Comparison of ENCODE assay signal across 21 cellular contexts in the genomic region with DNA sequence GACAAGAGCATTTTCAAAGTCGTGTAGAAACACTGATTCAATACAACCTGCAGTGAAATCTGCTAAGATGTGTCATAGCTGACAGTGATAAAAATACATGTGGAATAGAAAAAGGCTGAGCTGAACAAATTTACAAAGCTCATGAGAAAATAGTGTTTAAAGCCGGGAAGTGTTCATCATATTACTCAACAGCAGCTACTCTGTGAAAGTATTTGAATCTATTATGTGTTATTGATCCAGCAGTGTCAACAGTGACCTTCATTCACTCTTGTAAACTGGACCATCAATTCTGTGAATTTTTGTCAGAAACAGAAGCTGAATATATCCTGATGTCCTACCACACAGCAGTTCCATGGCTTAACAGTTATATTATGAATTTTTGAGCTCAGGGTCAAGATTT. TPM values are rescaled to one million over a fixed set of nuclear protein-coding genes. Genes with fewer than 3 reads are reported as not detected.
DNase-seq lines count a peak whose midpoint lies in the region; ATAC-seq, FAIRE-seq and TF ChIP-seq lines count a peak whose summit lies in the region.
"Had no signal": no experiment of that assay in that cellular context is flagged by ENCODE, and none has a peak within 500 bp of the region (broad histone marks: within the 10 kb centered on the region; RNA-seq: fewer than 3 reads in every experiment).

No MANE protein-coding gene starts in this region.

- no peaks in the 10 kb centered on the region for H3K9me3 ChIP-seq in HepG2 (ENCODE audit: low read length)
- H3K9me3 ChIP-seq in neural cell (ENCODE audit: low read length), result no peaks in the 10 kb centered on the region
- H3K9me3 ChIP-seq in spleen, result no peaks in the 10 kb centered on the region
- H3K9me3 ChIP-seq: HAP-1 had no signal

- H3K4me2 ChIP-seq in HepG2 (ENCODE audit: low read depth, low read length) (peak overlapping the region; percentile 36; the same call in 1 of the 2 replicates), neural cell (ENCODE audit: low read length) (peak overlapping the region; percentile 40)

- no peak for TF ChIP-seq CTCF in HepG2 (CRISPR knock-in tag; IDR thresholded peaks at IDR 0.05)
- TF ChIP-seq CTCF in neural cell (IDR thresholded peaks at IDR 0.05; ENCODE audit: poor library complexity, severe bottlenecking), result no peak
- no peak for TF ChIP-seq CTCF in brain microvascular endothelial cell (IDR thresholded peaks at IDR 0.05; ENCODE audit: low read depth, low read length, missing control alignments)
- no peak for TF ChIP-seq CTCF in spleen (IDR thresholded peaks at IDR 0.05 in 8 of 11, conservative IDR thresholded peaks at IDR 0.05 in 3 of 11)

- H3K9me2 ChIP-seq in neural cell (ENCODE audit: insufficient read depth, low read length), result no peaks in the 10 kb centered on the region

- peak; percentile 90 for ATAC-seq in HepG2
- no peak for ATAC-seq in GM18858 (IDR thresholded peaks at IDR 0.05; ENCODE audit: unreplicated experiment)

- BruUV-seq in HepG2 (replicated peaks; lab: Mats Ljungman, UMichigan), result TSS peak; percentile 90

- CTCF ChIA-PET in HepG2 (lab: Yijun Ruan, JAX; ENCODE audit: low intra/inter-chr PET ratio, low total read pairs), result no interaction called here

- TF ChIP-seq POLR2A in HepG2 (IDR thresholded peaks at IDR 0.05; ENCODE audit: insufficient read depth in 1 of 2, low read depth in 2 of 2, low read length in 2 of 2) (no peak), spleen (IDR thresholded peaks at IDR 0.05) (no peak)

- peaks cover 12% of the 10 kb centered on the region for H3K4me1 ChIP-seq in HepG2 (ENCODE audit: insufficient read depth, low read length)
- no peaks in the 10 kb centered on the region for H3K4me1 ChIP-seq in spleen
- H3K4me1 ChIP-seq: HAP-1 had no signal

- no peak for TF ChIP-seq RAD21 in HepG2 (CRISPR knock-in tag; IDR thresholded peaks at IDR 0.05)
- no peak for TF ChIP-seq RAD21 in neural cell (conservative IDR thresholded peaks at IDR 0.05)

- POLR2A ChIA-PET in HepG2 (lab: Yijun Ruan, JAX), result interaction anchor here (0.9 to 1.6 kb wide), 6 partner anchors 11 to 72 kb away, joined by 3 to 9 read pairs (median 4); partner anchors contain the start of genes MAT1A and PRXL2A

- H2AFZ ChIP-seq in HepG2 (ENCODE audit: low read length) (no peak overlapping the region), neural cell (ENCODE audit: low read depth, low read length) (no peak overlapping the region)

- peaks cover 2% of the 10 kb centered on the region for H3F3A ChIP-seq in neural cell (ENCODE audit: insufficient read depth, low read length, poor library complexity, severe bottlenecking)

- H4K20me1 ChIP-seq in HepG2 (ENCODE audit: insufficient read depth, low read length) (no peaks in the 10 kb centered on the region), neural cell (ENCODE audit: insufficient read depth) (no peaks in the 10 kb centered on the region)

- no peaks in the 10 kb centered on the region for H3K79me2 ChIP-seq in HepG2 (ENCODE audit: insufficient read depth, low read length)
- H3K79me2 ChIP-seq in neural cell (replicated peaks; ENCODE audit: insufficient read depth, low read length), result no peaks in the 10 kb centered on the region

- H3K9ac ChIP-seq in HepG2 (ENCODE audit: insufficient read depth, low read depth, low read length), result peak overlapping the region; percentile 19; the same call in 1 of the 2 replicates
- H3K9ac ChIP-seq in neural cell (ENCODE audit: low read length), result no peak overlapping the region

- no peaks in the 10 kb centered on the region for H3K27me3 ChIP-seq in HepG2 (ENCODE audit: control insufficient read depth in 1 of 2, insufficient read depth in 2 of 2, low read length in 2 of 2)
- H3K27me3 ChIP-seq in neural cell (ENCODE audit: insufficient read depth, low read depth, low read length), result no peaks in the 10 kb centered on the region
- H3K27me3 ChIP-seq in brain microvascular endothelial cell (replicated peaks), result no peaks in the 10 kb centered on the region
- no peaks in the 10 kb centered on the region for H3K27me3 ChIP-seq in spleen (replicated peaks in 1 of 7)

- no peaks in the 10 kb centered on the region for H3K36me3 ChIP-seq in HepG2 (replicated peaks in 1 of 2; ENCODE audit: control insufficient read depth in 1 of 2, insufficient read depth in 2 of 2, low read length in 2 of 2)
- H3K36me3 ChIP-seq in neural cell (ENCODE audit: insufficient read depth, low read length), result no peaks in the 10 kb centered on the region
- no peaks in the 10 kb centered on the region for H3K36me3 ChIP-seq in brain microvascular endothelial cell (replicated peaks)
- H3K36me3 ChIP-seq in spleen, result no peaks in the 10 kb centered on the region
- H3K36me3 ChIP-seq: HAP-1 had no signal

- H3K27ac ChIP-seq in HepG2 (ENCODE audit: extremely low read length, insufficient read depth, low read length), result no peak overlapping the region
- peak overlapping the region; percentile 58 for H3K27ac ChIP-seq in neural cell (ENCODE audit: low read length)
- H3K27ac ChIP-seq in brain microvascular endothelial cell, result no peak overlapping the region
- H3K27ac ChIP-seq in spleen, result no peak overlapping the region

- intact Hi-C loops in HepG2 (cut with micrococcal nuclease; ENCODE audit: unreplicated experiment), result no loop called here
- intact Hi-C loops in spleen (cut with DNase I; ENCODE audit: low total_unique reads), result no loop called here

- TF ChIP-seq EP300 in HepG2 (IDR thresholded peaks at IDR 0.05; ENCODE audit: low read depth in 2 of 2, low read length in 2 of 2) (no peak), HepG2 (CRISPR knock-in tag; IDR thresholded peaks at IDR 0.05; ENCODE audit: borderline replicate concordance) (no peak), neural cell (conservative IDR thresholded peaks at IDR 0.05; ENCODE audit: poor library complexity, severe bottlenecking) (peak; percentile 66)

- 0% methylated on average over 2 of the region's 2 CpGs for WGBS in HepG2 (ENCODE audit: low lambda C conversion rate)
- 69 to 88% (median 78%) methylated on average over 2 of the region's 2 CpGs for WGBS in spleen, 5 donors

- FAIRE-seq in HepG2 (lab: Jason Lieb, UNC), result no peak
- FAIRE-seq: G401.6, GM12892, GM19239, H54 had no signal

- peak; percentile 34 for DNase-seq in HuH-7.5 (ENCODE audit: low spot score)
- DNase-seq in HepG2 (ENCODE audit: low spot score), result peak; percentile 13
- no peak for DNase-seq in brain microvascular endothelial cell
- DNase-seq in spleen, result no peak
- DNase-seq: C1 segment of cervical spinal cord; CD4-positive, alpha-beta memory T cell; COR-L47; DMS153; DND-41; GOT3; HFFc6 had no signal

- in situ Hi-C loops in HepG2 (cut with HindIII; ENCODE audit: extremely low pct_ligation_motif_present, low pct_unique_long_range_greater_than_20kb) (no loop called here), brain microvascular endothelial cell (cut with HindIII; ENCODE audit: low pct_ligation_motif_present, low sequenced_read_pairs) (no loop called here)

- H3K4me3 ChIP-seq in HepG2 (replicated peaks in 1 of 3; ENCODE audit: insufficient read depth in 1 of 3, low read depth in 2 of 3, low read length in 3 of 3) (no peak overlapping the region), neural cell (ENCODE audit: low read length) (peak overlapping the region; percentile 46), brain microvascular endothelial cell (ENCODE audit: low read depth, low read length) (no peak overlapping the region), spleen (no peak overlapping the region)
- H3K4me3 ChIP-seq: HAP-1 had no signal

RNA-seq across cellular contexts. Expression of gene DYDC1, which starts 11.6 kb away (rescaled TPM):
- not detected in 2 replicates for total RNA-seq in HepG2 (2016; rRNA removed; fragmentation: Illumina TruSeq; extraction: Trizol)
- not detected in 2 replicates for total RNA-seq in HepG2 (2016; cell fraction: cytosol; rRNA removed; fragmentation: Illumina TruSeq; extraction: Trizol; ENCODE audit: low read depth)
- total RNA-seq in HepG2 (2016; cell fraction: insoluble cytoplasmic fraction; rRNA removed; fragmentation: Illumina TruSeq; extraction: Trizol), result not detected in 2 replicates
- not detected in 2 replicates for total RNA-seq in HepG2 (2016; cell fraction: membrane; rRNA removed; fragmentation: Illumina TruSeq; extraction: Trizol)
- total RNA-seq in HepG2 (2016; cell fraction: nucleus; rRNA removed; fragmentation: Illumina TruSeq; extraction: Trizol), result not detected in 2 replicates
- not detected in 2 replicates for polyA plus RNA-seq in HepG2 (2011; rRNA removed)
- not detected in 2 replicates for polyA plus RNA-seq in HepG2 (2011; cell fraction: cytosol; rRNA removed)
- polyA plus RNA-seq in HepG2 (2011; cell fraction: nucleus; rRNA removed), result not detected in 2 replicates
- polyA plus RNA-seq in HepG2 (2012), result not detected in 2 replicates
- polyA plus RNA-seq in HepG2 (2016; cell fraction: cytosol; fragmentation: Illumina TruSeq; extraction: Trizol; ENCODE audit: low read depth), result not detected in 2 replicates
- not detected in 2 replicates for polyA plus RNA-seq in HepG2 (2016; cell fraction: insoluble cytoplasmic fraction; fragmentation: Illumina TruSeq; extraction: Trizol; ENCODE audit: low read depth)
- not detected in 2 replicates for polyA plus RNA-seq in HepG2 (2016; cell fraction: membrane; fragmentation: Illumina TruSeq; extraction: Trizol; ENCODE audit: low read depth)
- not detected in 2 replicates for polyA plus RNA-seq in HepG2 (2016; cell fraction: nucleus; fragmentation: Illumina TruSeq; extraction: Trizol; ENCODE audit: insufficient read depth, low read depth)
- not detected in 2 replicates for polyA minus RNA-seq in HepG2 (2011; rRNA and poly(A)+ RNA removed; ENCODE audit: low replicate concordance)
- polyA minus RNA-seq in HepG2 (2011; cell fraction: cytosol; rRNA and poly(A)+ RNA removed), result not detected in 2 replicates
- not detected in 2 replicates for polyA minus RNA-seq in HepG2 (2011; cell fraction: nucleus; rRNA and poly(A)+ RNA removed)
- polyA plus RNA-seq in neural cell, result not detected in 2 replicates
- not detected in 2 replicates for polyA minus RNA-seq in neural cell
- total RNA-seq in spleen, result not detected
- polyA plus RNA-seq in spleen, result not detected
- total RNA-seq: A172; A673; CD4-positive, alpha-beta memory T cell; HFFc6 had no signal
- polyA plus RNA-seq: BJ; CD4-positive, alpha-beta memory T cell had no signal

RNA-seq across cellular contexts. Expression of gene DYDC2, which starts 11.7 kb away (rescaled TPM):
- 2.3 and 4.2 TPM in 2 replicates for total RNA-seq in HepG2 (2016; rRNA removed; fragmentation: Illumina TruSeq; extraction: Trizol)
- total RNA-seq in HepG2 (2016; cell fraction: cytosol; rRNA removed; fragmentation: Illumina TruSeq; extraction: Trizol; ENCODE audit: low read depth), result 2.6 and 2.8 TPM in 2 replicates
- total RNA-seq in HepG2 (2016; cell fraction: insoluble cytoplasmic fraction; rRNA removed; fragmentation: Illumina TruSeq; extraction: Trizol), result 2.9 and 3.6 TPM in 2 replicates
- 6.5 and 7.7 TPM in 2 replicates for total RNA-seq in HepG2 (2016; cell fraction: membrane; rRNA removed; fragmentation: Illumina TruSeq; extraction: Trizol)
- 1.3 TPM in 2 replicates for total RNA-seq in HepG2 (2016; cell fraction: nucleus; rRNA removed; fragmentation: Illumina TruSeq; extraction: Trizol)
- polyA plus RNA-seq in HepG2 (2011; rRNA removed), result 0.98 and 2.3 TPM in 2 replicates
- 0.59 and 1.8 TPM in 2 replicates for polyA plus RNA-seq in HepG2 (2011; cell fraction: cytosol; rRNA removed)
- polyA plus RNA-seq in HepG2 (2011; cell fraction: nucleus; rRNA removed), result 0.27 and 1.1 TPM in 2 replicates
- polyA plus RNA-seq in HepG2 (2012), result 4.0 and 6.8 TPM in 2 replicates
- polyA plus RNA-seq in HepG2 (2016; cell fraction: cytosol; fragmentation: Illumina TruSeq; extraction: Trizol; ENCODE audit: low read depth), result 3.9 and 4.9 TPM in 2 replicates
- 3.9 and 4.6 TPM in 2 replicates for polyA plus RNA-seq in HepG2 (2016; cell fraction: insoluble cytoplasmic fraction; fragmentation: Illumina TruSeq; extraction: Trizol; ENCODE audit: low read depth)
- polyA plus RNA-seq in HepG2 (2016; cell fraction: membrane; fragmentation: Illumina TruSeq; extraction: Trizol; ENCODE audit: low read depth), result 6.4 and 7.3 TPM in 2 replicates
- polyA plus RNA-seq in HepG2 (2016; cell fraction: nucleus; fragmentation: Illumina TruSeq; extraction: Trizol; ENCODE audit: insufficient read depth, low read depth), result 3.3 and 6.0 TPM in 2 replicates
- 0.32 TPM in 1 of 2 replicates, not detected in the other for polyA minus RNA-seq in HepG2 (2011; rRNA and poly(A)+ RNA removed; ENCODE audit: low replicate concordance)
- polyA minus RNA-seq in HepG2 (2011; cell fraction: cytosol; rRNA and poly(A)+ RNA removed), result 0.53 and 1.3 TPM in 2 replicates
- 0.62 TPM in 1 of 2 replicates, not detected in the other for polyA minus RNA-seq in HepG2 (2011; cell fraction: nucleus; rRNA and poly(A)+ RNA removed)
- 2.4 and 17.0 TPM in 2 replicates for polyA plus RNA-seq in neural cell
- polyA minus RNA-seq in neural cell, result 1.2 and 2.5 TPM in 2 replicates
- total RNA-seq in spleen, result not detected
- polyA plus RNA-seq in spleen, result not detected
- total RNA-seq: A673; CD4-positive, alpha-beta memory T cell; HFFc6 had no signal
- polyA plus RNA-seq: BJ; CD4-positive, alpha-beta memory T cell had no signal

RNA-seq across cellular contexts. Expression of gene MAT1A, which starts 55.5 kb away (rescaled TPM):
- total RNA-seq in HepG2 (2016; rRNA removed; fragmentation: Illumina TruSeq; extraction: Trizol) (76.9 and 101 TPM in 2 replicates), spleen (under 1 TPM in 1 of 7 donors, not detected in 6; 0.76 TPM)
- total RNA-seq in HepG2 (2016; cell fraction: cytosol; rRNA removed; fragmentation: Illumina TruSeq; extraction: Trizol; ENCODE audit: low read depth), result 8.2 and 9.7 TPM in 2 replicates
- total RNA-seq in HepG2 (2016; cell fraction: insoluble cytoplasmic fraction; rRNA removed; fragmentation: Illumina TruSeq; extraction: Trizol), result 77.4 and 101 TPM in 2 replicates
- total RNA-seq in HepG2 (2016; cell fraction: membrane; rRNA removed; fragmentation: Illumina TruSeq; extraction: Trizol), result 35.3 and 36.5 TPM in 2 replicates
- total RNA-seq in HepG2 (2016; cell fraction: nucleus; rRNA removed; fragmentation: Illumina TruSeq; extraction: Trizol), result 51.9 and 57.9 TPM in 2 replicates
- polyA plus RNA-seq in HepG2 (2011; rRNA removed) (57.1 and 71.8 TPM in 2 replicates), neural cell (not detected in 2 replicates), spleen (under 1 TPM in 1 of 3 donors, not detected in 2; 0.05 TPM)
- polyA plus RNA-seq in HepG2 (2011; cell fraction: cytosol; rRNA removed), result 67.8 and 68.7 TPM in 2 replicates
- polyA plus RNA-seq in HepG2 (2011; cell fraction: nucleus; rRNA removed), result 86.2 and 106 TPM in 2 replicates
- polyA plus RNA-seq in HepG2 (2012), result 51.2 and 64.8 TPM in 2 replicates
- 7.9 and 9.8 TPM in 2 replicates for polyA plus RNA-seq in HepG2 (2016; cell fraction: cytosol; fragmentation: Illumina TruSeq; extraction: Trizol; ENCODE audit: low read depth)
- 98.3 and 108 TPM in 2 replicates for polyA plus RNA-seq in HepG2 (2016; cell fraction: insoluble cytoplasmic fraction; fragmentation: Illumina TruSeq; extraction: Trizol; ENCODE audit: low read depth)
- polyA plus RNA-seq in HepG2 (2016; cell fraction: membrane; fragmentation: Illumina TruSeq; extraction: Trizol; ENCODE audit: low read depth), result 26.5 and 26.9 TPM in 2 replicates
- 93.4 and 100 TPM in 2 replicates for polyA plus RNA-seq in HepG2 (2016; cell fraction: nucleus; fragmentation: Illumina TruSeq; extraction: Trizol; ENCODE audit: insufficient read depth, low read depth)
- 0.07 and 103 TPM in 2 replicates for polyA minus RNA-seq in HepG2 (2011; rRNA and poly(A)+ RNA removed; ENCODE audit: low replicate concordance)
- 28.5 and 32.8 TPM in 2 replicates for polyA minus RNA-seq in HepG2 (2011; cell fraction: cytosol; rRNA and poly(A)+ RNA removed)
- 23.2 and 35.9 TPM in 2 replicates for polyA minus RNA-seq in HepG2 (2011; cell fraction: nucleus; rRNA and poly(A)+ RNA removed)
- polyA minus RNA-seq in neural cell, result not detected in 2 replicates
- total RNA-seq: A673; CD4-positive, alpha-beta memory T cell; HFFc6 had no signal
- polyA plus RNA-seq: BJ; CD4-positive, alpha-beta memory T cell had no signal

Comparison
In these comparisons a context has a peak if more than half of its experiments do, and no peak if none do; other contexts are left out.
1. DNase-seq: peak in HuH-7.5 (single experiment) and HepG2 (single experiment); none in brain microvascular endothelial cell (single experiment) and spleen (single experiment).